In the genomic region with DNA sequence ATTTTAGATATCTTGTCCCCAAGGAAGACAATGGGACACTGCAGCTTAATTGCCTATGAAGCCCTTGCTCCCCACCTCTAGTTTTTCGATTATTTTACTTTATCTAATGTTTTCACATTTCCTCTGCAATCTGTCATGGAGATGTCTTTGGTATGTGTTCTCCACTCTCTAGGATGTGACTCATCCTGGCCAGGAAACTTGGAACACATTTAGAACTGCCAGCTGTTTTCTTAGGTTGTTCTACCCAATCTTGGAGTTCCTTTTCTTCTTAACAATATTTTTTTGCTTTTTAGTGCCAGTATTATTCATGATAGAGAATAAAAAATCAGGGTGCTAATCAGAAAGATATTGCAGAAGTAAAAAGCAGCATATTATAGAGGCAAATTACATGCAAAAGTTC, we compare ENCODE assay signal across 17 cellular contexts.
DNase-seq lines count a peak whose midpoint lies in the region; TF ChIP-seq lines count a peak whose summit lies in the region.
"Had no signal": no experiment of that assay in that cellular context is flagged by ENCODE, and none has a peak within 500 bp of the region (broad histone marks: within the 10 kb centered on the region; RNA-seq: fewer than 3 reads in every experiment).

No MANE protein-coding gene starts in this region.

- no peak overlapping the region for H3K4me3 Mint-ChIP-seq in MCF 10A (ENCODE audit: unreplicated experiment)

- DNase-seq in MCF 10A (ENCODE audit: unreplicated experiment): peak; percentile 66
- DNase-seq in mammary epithelial cell: no peak
- peak; percentile 54 for DNase-seq in amniotic stem cell (lab: John Stamatoyannopoulos, UW)
- DNase-seq in left ventricle myocardium inferior: no peak
- peak; percentile 53 for DNase-seq in superior temporal gyrus (ENCODE audit: extremely low spot score)
- DNase-seq in stimulated activated CD4-positive, alpha-beta T cell treated with anti-CD3 and anti-CD28 coated beads, Interleukin-2, amount 100 ng/mL, for 24 hours: no peak
- DNase-seq in MV-4-11 (lab: John Stamatoyannopoulos, UW): no peak
- no peak for DNase-seq in GM20000 (ENCODE audit: low spot score)
- DNase-seq: activated CD4-positive, alpha-beta T cell treated with anti-CD3 and anti-CD28 coated beads for 48 hours; activated effector memory CD4-positive, alpha-beta T cell treated with Interleukin-2 at 50 U/mL for 16 hours; cerebellar nuclear complex; DMS153; head of caudate nucleus; NCI-H1105; NCI-H774; psoas muscle had no signal

- no peaks in the 10 kb centered on the region for H4K20me1 ChIP-seq in mammary epithelial cell (ENCODE audit: insufficient read depth, low read length)

- H3K36me3 Mint-ChIP-seq in MCF 10A (ENCODE audit: insufficient read depth, unreplicated experiment): peaks cover 6% of the 10 kb centered on the region

- H3K79me2 ChIP-seq in mammary epithelial cell (ENCODE audit: insufficient read depth, low read length): no peaks in the 10 kb centered on the region

- no peak overlapping the region for H3K9ac ChIP-seq in mammary epithelial cell (ENCODE audit: insufficient read depth, low read length)

- H3K9me3 ChIP-seq in mammary epithelial cell (replicated peaks; ENCODE audit: insufficient read depth, low read length) (peaks cover 10% of the 10 kb centered on the region), left ventricle myocardium inferior (replicated peaks) (peaks cover 23% of the 10 kb centered on the region)
- H3K9me3 ChIP-seq: psoas muscle had no signal

- H3K36me3 ChIP-seq in mammary epithelial cell (ENCODE audit: insufficient read depth, low read length) (no peaks in the 10 kb centered on the region), left ventricle myocardium inferior (no peaks in the 10 kb centered on the region)

- H3K9me3 Mint-ChIP-seq in MCF 10A (ENCODE audit: unreplicated experiment): peaks cover 23% of the 10 kb centered on the region

- H3K27ac ChIP-seq in mammary epithelial cell (ENCODE audit: insufficient read depth, low read depth, low read length): no peak overlapping the region
- peak overlapping the region; percentile 56 for H3K27ac ChIP-seq in left ventricle myocardium inferior (replicated peaks)
- H3K27ac ChIP-seq: 22Rv1, psoas muscle had no signal

- no peaks in the 10 kb centered on the region for H3K27me3 Mint-ChIP-seq in MCF 10A (ENCODE audit: insufficient read depth, unreplicated experiment)

- TF ChIP-seq CTCF in MCF 10A (IDR thresholded peaks at IDR 0.05; ENCODE audit: unreplicated experiment) (no peak), mammary epithelial cell (conservative IDR thresholded peaks at IDR 0.05 in 1 of 2, IDR thresholded peaks at IDR 0.05 in 1 of 2; ENCODE audit: extremely low read depth in 1 of 2, insufficient read depth in 1 of 2, low read depth in 1 of 2, low read length in 2 of 2) (no peak), left ventricle myocardium inferior (IDR thresholded peaks at IDR 0.05; ENCODE audit: borderline replicate concordance) (no peak), GM20000 (IDR thresholded peaks at IDR 0.05; ENCODE audit: extremely low read depth, missing control alignments) (no peak)

- no peak overlapping the region for H2AFZ ChIP-seq in mammary epithelial cell (ENCODE audit: low read depth, low read length)

- in situ Hi-C loops in mammary epithelial cell (cut with MboI; ENCODE audit: low sequenced_read_pairs in 2 of 2): no loop called here

- peaks cover 20% of the 10 kb centered on the region for H3K4me1 Mint-ChIP-seq in MCF 10A (ENCODE audit: insufficient read depth, unreplicated experiment)

- POLR2A ChIA-PET in MCF 10A (lab: Yijun Ruan, JAX): interaction anchor here (0.7 to 1.3 kb wide), 3 partner anchors 10 to 126 kb away, joined by 3 read pairs; no protein-coding TSS in a partner anchor

- BruUV-seq in MCF 10A (replicated peaks; lab: Mats Ljungman, UMichigan) (no TSS peak), mammary epithelial cell (replicated peaks; lab: Mats Ljungman, UMichigan) (no TSS peak)

- intact Hi-C loops in MCF 10A (cut with micrococcal nuclease): no loop called here
- intact Hi-C loops in mammary epithelial cell (cut with micrococcal nuclease): no loop called here
- intact Hi-C loops in left ventricle myocardium inferior (cut with micrococcal nuclease): no loop called here

- H3K27me3 ChIP-seq in mammary epithelial cell (ENCODE audit: insufficient read depth, low read length) (no peaks in the 10 kb centered on the region), left ventricle myocardium inferior (ENCODE audit: low read depth) (no peaks in the 10 kb centered on the region)

- peak overlapping the region; percentile 92 for H3K27ac Mint-ChIP-seq in MCF 10A (ENCODE audit: low read depth, unreplicated experiment)

- WGBS in mammary epithelial cell (ENCODE audit: low coverage, missing lambda C conversion rate): 23% methylated on average over 1 of the region's 1 CpG

- CTCF ChIA-PET in MCF 10A (lab: Yijun Ruan, JAX): no interaction called here
- CTCF ChIA-PET in mammary epithelial cell (lab: Charles Lee; ENCODE audit: low non-redundant PET): no interaction called here

- no peak overlapping the region for H3K4me2 ChIP-seq in mammary epithelial cell (ENCODE audit: insufficient read depth, low read depth, low read length)

- dilution Hi-C loops in mammary epithelial cell (cut with HindIII; ENCODE audit: low sequenced_read_pairs): no loop called here

- no peak overlapping the region for H3K4me3 ChIP-seq in mammary epithelial cell (replicated peaks in 1 of 3; ENCODE audit: insufficient read depth in 1 of 3, low read depth in 2 of 3, low read length in 3 of 3)
- H3K4me3 ChIP-seq in left ventricle myocardium inferior: no peak overlapping the region
- H3K4me3 ChIP-seq: psoas muscle had no signal

- H3K4me1 ChIP-seq in mammary epithelial cell (ENCODE audit: insufficient read depth, low read length) (no peaks in the 10 kb centered on the region), left ventricle myocardium inferior (peaks cover 8% of the 10 kb centered on the region)
- H3K4me1 ChIP-seq: psoas muscle had no signal

Comparison
In these comparisons a context has a peak if more than half of its experiments do, and no peak if none do; other contexts are left out.
1. DNase-seq: peak in MCF 10A (single experiment), amniotic stem cell (single experiment) and superior temporal gyrus (single experiment); none in mammary epithelial cell (single experiment), left ventricle myocardium inferior (single experiment), stimulated activated CD4-positive, alpha-beta T cell treated with anti-CD3 and anti-CD28 coated beads, Interleukin-2, amount 100 ng/mL, for 24 hours (0 of 2), MV-4-11 (single experiment) and GM20000 (single experiment).